ENCODE assay signal across 1 cellular context in genomic region chr10:18795549-18795948, GRCh38.
TF ChIP-seq lines count a peak whose summit lies in the region.

No MANE protein-coding gene starts in this region.

TF ChIP-seq in H1, 55 proteins besides CTCF, POLR2A, EP300 and RAD21:
- TF ChIP-seq MAX (IDR thresholded peaks at IDR 0.05): no peak
- no peak for TF ChIP-seq HDAC2 (IDR thresholded peaks at IDR 0.05; ENCODE audit: borderline replicate concordance in 1 of 2, low read depth in 2 of 2, low read length in 2 of 2)
- no peak for TF ChIP-seq CEBPB (IDR thresholded peaks at IDR 0.05; ENCODE audit: low read depth, low read length)
- no peak for TF ChIP-seq E2F6 (IDR thresholded peaks at IDR 0.05)
- TF ChIP-seq SIX5 (IDR thresholded peaks at IDR 0.05; ENCODE audit: low read depth, low read length): no peak
- TF ChIP-seq CBX8 (IDR thresholded peaks at IDR 0.05; ENCODE audit: borderline replicate concordance, low read depth, low read length): no peak
- TF ChIP-seq KDM4A (IDR thresholded peaks at IDR 0.05; ENCODE audit: low read depth, low read length, severe bottlenecking): no peak
- no peak for TF ChIP-seq RNF2 (IDR thresholded peaks at IDR 0.05; ENCODE audit: borderline replicate concordance, low read depth, low read length, missing control alignments, poor library complexity, severe bottlenecking)
- no peak for TF ChIP-seq GTF2F1 (IDR thresholded peaks at IDR 0.05; ENCODE audit: borderline replicate concordance, low read depth, low read length)
- TF ChIP-seq TEAD4 (IDR thresholded peaks at IDR 0.05; ENCODE audit: low read depth, low read length): no peak
- no peak for TF ChIP-seq KDM5A (IDR thresholded peaks at IDR 0.05; ENCODE audit: low read length)
